In the genomic region with DNA sequence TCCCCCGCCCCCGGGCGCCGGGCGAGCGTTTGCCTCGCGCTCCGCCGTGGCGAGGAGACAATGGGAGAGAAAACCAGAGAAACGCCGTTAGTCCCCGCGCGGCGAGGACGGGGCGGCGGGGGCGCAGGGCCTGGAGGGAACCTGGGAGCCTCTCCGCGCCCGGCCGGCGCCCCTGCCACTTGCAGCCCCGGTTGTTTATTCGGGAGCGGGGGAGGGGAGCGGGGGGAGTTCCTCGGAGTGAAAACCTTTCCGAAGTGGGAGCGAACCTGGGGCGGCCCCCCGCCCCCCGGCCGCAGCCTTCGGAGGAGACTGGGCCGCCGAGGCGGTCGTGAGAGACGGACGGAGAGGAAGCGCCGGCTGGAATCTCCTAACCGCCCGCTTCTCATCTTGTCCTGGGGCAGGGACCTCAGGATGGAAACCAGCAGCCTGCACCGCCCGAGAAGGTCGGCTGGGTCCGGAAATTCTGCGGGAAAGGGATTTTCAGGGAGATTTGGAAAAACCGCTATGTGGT, we compare ENCODE assay signal across 8 cellular contexts. TPM values are rescaled to one million over a fixed set of nuclear protein-coding genes. Genes with fewer than 3 reads are reported as not detected.
DNase-seq lines count a peak whose midpoint lies in the region; ATAC-seq and TF ChIP-seq lines count a peak whose summit lies in the region.

No MANE protein-coding gene starts in this region.

- ATAC-seq in DND-41 (ENCODE audit: insufficient read depth, low read depth) (no peak), left ventricle myocardium superior (peak; percentile 2), HG03039 (IDR thresholded peaks at IDR 0.05; ENCODE audit: unreplicated experiment) (no peak)

- no peak for TF ChIP-seq CTCF in DND-41 (IDR thresholded peaks at IDR 0.05; ENCODE audit: borderline replicate concordance, extremely low read depth, low read length, poor library complexity, severe bottlenecking)

- H3K27ac ChIP-seq in DND-41 (ENCODE audit: low read length) = peak overlapping the region; percentile 97

- H3K9ac ChIP-seq in DND-41 (ENCODE audit: low read depth, low read length) = peak overlapping the region; percentile 88
- peak overlapping the region; percentile 90 for H3K9ac ChIP-seq in skeletal muscle satellite cell (ENCODE audit: low read depth, low read length)

- H3K4me2 ChIP-seq in DND-41 (ENCODE audit: insufficient read depth, low read length) (peak overlapping the region; percentile 64), skeletal muscle satellite cell (ENCODE audit: low read length) (peak overlapping the region; percentile 96)

- H3K4me3 ChIP-seq in DND-41 (ENCODE audit: low read depth in 1 of 2, low read length in 2 of 2) (peak overlapping the region; percentile 62 to 69), MG63 (peak overlapping the region; percentile 79), skeletal muscle satellite cell (ENCODE audit: low read length) (peak overlapping the region; percentile 88)

- peaks cover 28% of the 10 kb centered on the region for H4K20me1 ChIP-seq in DND-41 (ENCODE audit: insufficient read depth, low read length)

- H3K79me2 ChIP-seq in DND-41 (ENCODE audit: insufficient read depth, low read length) = peaks cover 73% of the 10 kb centered on the region

- DNase-seq in DND-41 (peak; percentile 54), MG63 (peak; percentile 41), left ventricle myocardium superior (peak; percentile 60), globus pallidus (ENCODE audit: low spot score) (no peak), SKM-1 treated with dmso at 0.1 percent for 144 hours (lab: John Stamatoyannopoulos, UW; ENCODE audit: unreplicated experiment) (no peak)
- DNase-seq in activated effector memory CD4-positive, alpha-beta T cell treated with anti-CD3 and anti-CD28 coated beads, Interleukin-2, amount 50 U/mL, for 16 hours = peak; percentile 75

- H2AFZ ChIP-seq in DND-41 (ENCODE audit: low read depth, low read length) = peak overlapping the region; percentile 36; the same call in 1 of the 2 replicates

- H3K36me3 ChIP-seq in DND-41 (ENCODE audit: insufficient read depth, low read length) (peaks cover 51% of the 10 kb centered on the region), MG63 (peaks cover 6% of the 10 kb centered on the region), skeletal muscle satellite cell (ENCODE audit: insufficient read depth, low read length) (peaks cover 32% of the 10 kb centered on the region)

- no peaks in the 10 kb centered on the region for H3K27me3 ChIP-seq in DND-41 (ENCODE audit: insufficient read depth, low read length, poor library complexity)
- no peaks in the 10 kb centered on the region for H3K27me3 ChIP-seq in MG63
- no peaks in the 10 kb centered on the region for H3K27me3 ChIP-seq in skeletal muscle satellite cell (ENCODE audit: control insufficient read depth, insufficient read depth, low read length)

- intact Hi-C loops in left ventricle myocardium superior (cut with micrococcal nuclease) = no loop called here

- peaks cover 65% of the 10 kb centered on the region for H3K4me1 ChIP-seq in DND-41 (ENCODE audit: insufficient read depth, low read length)
- H3K4me1 ChIP-seq in skeletal muscle satellite cell (ENCODE audit: control insufficient read depth, insufficient read depth, low read length) = peaks cover 32% of the 10 kb centered on the region

- no peaks in the 10 kb centered on the region for H3K9me3 ChIP-seq in DND-41 (ENCODE audit: insufficient read depth, low read length, severe bottlenecking)
- H3K9me3 ChIP-seq in MG63 = no peaks in the 10 kb centered on the region
- H3K9me3 ChIP-seq in skeletal muscle satellite cell (replicated peaks; ENCODE audit: low read length) = no peaks in the 10 kb centered on the region

RNA-seq across cellular contexts. Expression of a gene that starts 0.8 kb away (rescaled TPM):
- 9.9 and 15.8 TPM in 2 replicates for total RNA-seq in MG63 (2014; rRNA removed; shearing (Covaris generic); ENCODE audit: low replicate concordance)
- total RNA-seq in left ventricle myocardium superior = 44.3 TPM
- 24.8 and 27.1 TPM in 2 replicates for total RNA-seq in skeletal muscle satellite cell (2012; rRNA removed)

Comparison
In these comparisons a context has a peak if more than half of its experiments do, and no peak if none do; other contexts are left out.
1. DNase-seq: peak in DND-41 (single experiment), MG63 (single experiment), activated effector memory CD4-positive, alpha-beta T cell treated with anti-CD3 and anti-CD28 coated beads, Interleukin-2, amount 50 U/mL, for 16 hours (single experiment) and left ventricle myocardium superior (single experiment); none in globus pallidus (single experiment) and SKM-1 treated with dmso at 0.1 percent for 144 hours (single experiment).
2. Peak in every context shown above with its lines, with median percentiles within 50 percentile points of each other: H3K4me3 ChIP-seq.